ENCODE assay signal across 1 cellular context in genomic region chr1:32353431-32353830, GRCh38.
TF ChIP-seq lines count a peak whose summit lies in the region.

No MANE protein-coding gene starts in this region.

TF ChIP-seq in HEK293, 187 proteins besides CTCF, POLR2A, EP300 and RAD21 (continued from another document):
- TF ChIP-seq, protein P1, sequence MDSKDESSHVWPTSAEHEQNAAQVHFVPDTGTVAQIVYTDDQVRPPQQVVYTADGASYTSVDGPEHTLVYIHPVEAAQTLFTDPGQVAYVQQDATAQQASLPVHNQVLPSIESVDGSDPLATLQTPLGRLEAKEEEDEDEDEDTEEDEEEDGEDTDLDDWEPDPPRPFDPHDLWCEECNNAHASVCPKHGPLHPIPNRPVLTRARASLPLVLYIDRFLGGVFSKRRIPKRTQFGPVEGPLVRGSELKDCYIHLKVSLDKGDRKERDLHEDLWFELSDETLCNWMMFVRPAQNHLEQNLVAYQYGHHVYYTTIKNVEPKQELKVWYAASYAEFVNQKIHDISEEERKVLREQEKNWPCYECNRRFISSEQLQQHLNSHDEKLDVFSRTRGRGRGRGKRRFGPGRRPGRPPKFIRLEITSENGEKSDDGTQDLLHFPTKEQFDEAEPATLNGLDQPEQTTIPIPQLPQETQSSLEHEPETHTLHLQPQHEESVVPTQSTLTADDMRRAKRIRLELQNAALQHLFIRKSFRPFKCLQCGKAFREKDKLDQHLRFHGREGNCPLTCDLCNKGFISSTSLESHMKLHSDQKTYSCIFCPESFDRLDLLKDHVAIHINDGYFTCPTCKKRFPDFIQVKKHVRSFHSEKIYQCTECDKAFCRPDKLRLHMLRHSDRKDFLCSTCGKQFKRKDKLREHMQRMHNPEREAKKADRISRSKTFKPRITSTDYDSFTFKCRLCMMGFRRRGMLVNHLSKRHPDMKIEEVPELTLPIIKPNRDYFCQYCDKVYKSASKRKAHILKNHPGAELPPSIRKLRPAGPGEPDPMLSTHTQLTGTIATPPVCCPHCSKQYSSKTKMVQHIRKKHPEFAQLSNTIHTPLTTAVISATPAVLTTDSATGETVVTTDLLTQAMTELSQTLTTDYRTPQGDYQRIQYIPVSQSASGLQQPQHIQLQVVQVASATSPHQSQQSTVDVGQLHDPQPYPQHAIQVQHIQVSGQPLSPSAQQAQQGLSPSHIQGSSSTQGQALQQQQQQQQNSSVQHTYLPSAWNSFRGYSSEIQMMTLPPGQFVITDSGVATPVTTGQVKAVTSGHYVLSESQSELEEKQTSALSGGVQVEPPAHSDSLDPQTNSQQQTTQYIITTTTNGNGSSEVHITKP (tag by site-specific recombination; IDR thresholded peaks at IDR 0.05), result 0 out of 2 replicates have a peak, but pooled peaks have one; percentile 25
- TF ChIP-seq ZIC2 (tag by site-specific recombination; IDR thresholded peaks at IDR 0.05) (peak; percentile 72), ZNF658 (tag by site-specific recombination; IDR thresholded peaks at IDR 0.05) (no peak), ZNF23 (tag by site-specific recombination; IDR thresholded peaks at IDR 0.05; ENCODE audit: borderline replicate concordance) (no peak), ZFHX2 (tag by site-specific recombination; conservative IDR thresholded peaks at IDR 0.05) (peak; percentile 45; the same call in 1 of the 2 replicates), ZNF521 (tag by site-specific recombination; IDR thresholded peaks at IDR 0.05) (no peak), ZNF473 (tag by site-specific recombination; IDR thresholded peaks at IDR 0.05) (no peak), PRDM1 (tag by site-specific recombination; IDR thresholded peaks at IDR 0.05) (0 out of 2 replicates have a peak, but pooled peaks have one; percentile 36), ZNF423 (tag by site-specific recombination; IDR thresholded peaks at IDR 0.05) (no peak), ZNF184 (tag by site-specific recombination; IDR thresholded peaks at IDR 0.05) (no peak), PRDM6 (tag by site-specific recombination; IDR thresholded peaks at IDR 0.05) (no peak), ZNF140 (tag by site-specific recombination; IDR thresholded peaks at IDR 0.05) (no peak), YY1 (tag by site-specific recombination; IDR thresholded peaks at IDR 0.05) (no peak)
- TF ChIP-seq, protein P2, sequence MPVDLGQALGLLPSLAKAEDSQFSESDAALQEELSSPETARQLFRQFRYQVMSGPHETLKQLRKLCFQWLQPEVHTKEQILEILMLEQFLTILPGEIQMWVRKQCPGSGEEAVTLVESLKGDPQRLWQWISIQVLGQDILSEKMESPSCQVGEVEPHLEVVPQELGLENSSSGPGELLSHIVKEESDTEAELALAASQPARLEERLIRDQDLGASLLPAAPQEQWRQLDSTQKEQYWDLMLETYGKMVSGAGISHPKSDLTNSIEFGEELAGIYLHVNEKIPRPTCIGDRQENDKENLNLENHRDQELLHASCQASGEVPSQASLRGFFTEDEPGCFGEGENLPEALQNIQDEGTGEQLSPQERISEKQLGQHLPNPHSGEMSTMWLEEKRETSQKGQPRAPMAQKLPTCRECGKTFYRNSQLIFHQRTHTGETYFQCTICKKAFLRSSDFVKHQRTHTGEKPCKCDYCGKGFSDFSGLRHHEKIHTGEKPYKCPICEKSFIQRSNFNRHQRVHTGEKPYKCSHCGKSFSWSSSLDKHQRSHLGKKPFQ (tag by site-specific recombination; IDR thresholded peaks at IDR 0.05), result no peak
